ENCODE assay signal across 11 cellular contexts in the genomic region with DNA sequence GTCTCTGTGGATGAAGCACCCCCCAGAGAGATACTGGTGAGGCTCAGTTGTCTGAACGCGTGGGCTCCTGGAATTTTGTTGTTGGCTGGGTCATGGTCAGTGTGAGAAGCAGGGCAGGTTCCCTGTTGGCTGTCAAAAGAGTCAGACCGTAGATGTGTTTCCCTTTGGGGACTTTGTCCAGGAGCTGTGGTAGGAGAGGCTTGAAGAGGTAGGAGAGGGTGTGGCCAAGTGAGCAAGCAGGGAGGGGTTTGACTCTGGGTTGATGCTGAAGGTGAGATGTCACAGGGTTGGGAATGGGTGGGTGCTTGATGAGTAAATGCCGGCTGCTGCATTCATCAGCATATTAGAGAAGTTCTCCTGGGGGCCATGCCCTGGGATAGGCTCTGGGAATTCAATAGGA.
DNase-seq lines count a peak whose midpoint lies in the region; TF ChIP-seq lines count a peak whose summit lies in the region.
"Had no signal": no experiment of that assay in that cellular context is flagged by ENCODE, and none has a peak within 500 bp of the region (broad histone marks: within the 10 kb centered on the region; RNA-seq: fewer than 3 reads in every experiment).

No MANE protein-coding gene starts in this region.

- no peaks in the 10 kb centered on the region for H3K27me3 ChIP-seq in BLaER1 treated with 17β-estradiol and CSF1 and Interleukin-3, amounts not matched to agents 10 nM and 100 nM
- H3K27me3 ChIP-seq in BE2C: no peaks in the 10 kb centered on the region

- H3K4me2 ChIP-seq in BLaER1 treated with 17β-estradiol and CSF1 and Interleukin-3, amounts not matched to agents 10 nM and 100 nM: peak overlapping the region in 7 of 11 experiments; percentile 51 to 77 (median 62); a peak in 13 of 22 replicates
- H3K4me2 ChIP-seq: A549 had no signal

- no peak overlapping the region for H3K4me3 ChIP-seq in BLaER1 treated with 17β-estradiol and CSF1 and Interleukin-3, amounts not matched to agents 10 nM and 100 nM
- H3K4me3 ChIP-seq in BE2C (ENCODE audit: low read depth, low read length): no peak overlapping the region
- H3K4me3 ChIP-seq: A549, GM23248 had no signal

- no peaks in the 10 kb centered on the region for H3K36me3 Mint-ChIP-seq in type B pancreatic cell
- H3K36me3 Mint-ChIP-seq: CD4-positive, CD25-positive, alpha-beta regulatory T cell; IgD-negative memory B cell had no signal

- H3K9me3 Mint-ChIP-seq in type B pancreatic cell: peaks cover 16% of the 10 kb centered on the region

- H4K20me1 ChIP-seq in BLaER1 treated with 17β-estradiol and CSF1 and Interleukin-3, amounts not matched to agents 10 nM and 100 nM: no peaks in the 10 kb centered on the region; a peak in 1 of 22 replicates

- H3K4me1 ChIP-seq in BLaER1 treated with 17β-estradiol and CSF1 and Interleukin-3, amounts not matched to agents 10 nM and 100 nM: peaks cover 6 to 30% (median 24%) of the 10 kb centered on the region in 10 experiments; a peak in 18 of 20 replicates
- H3K4me1 ChIP-seq in BE2C: no peaks in the 10 kb centered on the region
- H3K4me1 ChIP-seq: A549 had no signal

- peak; percentile 13 for DNase-seq in NCI-H748 treated with DMSO at 0.1 percent for 48 hours (lab: John Stamatoyannopoulos, UW)
- DNase-seq in islet precursor cell: peak; percentile 23
- DNase-seq in type B pancreatic cell (ENCODE audit: extremely low spot score, unreplicated experiment): peak; percentile 18
- DNase-seq in KG1 (lab: John Stamatoyannopoulos, UW): no peak
- DNase-seq in stimulated activated CD4-positive, alpha-beta T cell treated with anti-CD3 and anti-CD28 coated beads, Interleukin-12 subunit alpha, Interleukin-12 subunit beta, amount 100 ng/mL, for 4 hours: no peak
- DNase-seq in BE2C: no peak
- DNase-seq: CD4-positive, CD25-positive, alpha-beta regulatory T cell; GM23248 had no signal

- H3K36me3 ChIP-seq in BLaER1 treated with 17β-estradiol and CSF1 and Interleukin-3, amounts not matched to agents 10 nM and 100 nM: no peaks in the 10 kb centered on the region
- no peaks in the 10 kb centered on the region for H3K36me3 ChIP-seq in BE2C

- H3K9ac ChIP-seq in BLaER1 treated with 17β-estradiol and CSF1 and Interleukin-3, amounts not matched to agents 10 nM and 100 nM: no peak overlapping the region
- H3K9ac ChIP-seq: GM23248 had no signal

- no peak overlapping the region for H3K4me3 Mint-ChIP-seq in type B pancreatic cell
- H3K4me3 Mint-ChIP-seq: CD4-positive, CD25-positive, alpha-beta regulatory T cell; IgD-negative memory B cell had no signal

- no peak overlapping the region for H3K27ac Mint-ChIP-seq in type B pancreatic cell
- H3K27ac Mint-ChIP-seq: CD4-positive, CD25-positive, alpha-beta regulatory T cell; IgD-negative memory B cell had no signal

- H3K27ac ChIP-seq in BLaER1 treated with 17β-estradiol and CSF1 and Interleukin-3, amounts not matched to agents 10 nM and 100 nM: peak overlapping the region in 1 of 11 experiments; percentile 49; a peak in 3 of 22 replicates
- H3K27ac ChIP-seq: A549, GM23248 had no signal

- no peak for TF ChIP-seq CTCF in type B pancreatic cell (conservative IDR thresholded peaks at IDR 0.05)
- TF ChIP-seq CTCF in BE2C (IDR thresholded peaks at IDR 0.05; ENCODE audit: low read depth, low read length): no peak

- H3K9me3 ChIP-seq in BLaER1 treated with 17β-estradiol and CSF1 and Interleukin-3, amounts not matched to agents 10 nM and 100 nM (replicated peaks in 1 of 11): peaks cover 0 to 8% (median 0%) of the 10 kb centered on the region in 11 experiments; a peak in 1 of 22 replicates
- no peaks in the 10 kb centered on the region; the same call in 1 of the 2 replicates for H3K9me3 ChIP-seq in BE2C
- H3K9me3 ChIP-seq: A549 had no signal

- no peaks in the 10 kb centered on the region for H3K4me1 Mint-ChIP-seq in type B pancreatic cell (ENCODE audit: unreplicated experiment)
- H3K4me1 Mint-ChIP-seq: CD4-positive, CD25-positive, alpha-beta regulatory T cell; IgD-negative memory B cell had no signal

- no peaks in the 10 kb centered on the region for H3K27me3 Mint-ChIP-seq in type B pancreatic cell
- H3K27me3 Mint-ChIP-seq: CD4-positive, CD25-positive, alpha-beta regulatory T cell had no signal

Comparison
In these comparisons a context has a peak if more than half of its experiments do, and no peak if none do; other contexts are left out.
1. DNase-seq: peak in NCI-H748 treated with DMSO at 0.1 percent for 48 hours (single experiment), islet precursor cell (single experiment) and type B pancreatic cell (single experiment); none in KG1 (single experiment), stimulated activated CD4-positive, alpha-beta T cell treated with anti-CD3 and anti-CD28 coated beads, Interleukin-12 subunit alpha, Interleukin-12 subunit beta, amount 100 ng/mL, for 4 hours (single experiment) and BE2C (single experiment).